In the genomic region with DNA sequence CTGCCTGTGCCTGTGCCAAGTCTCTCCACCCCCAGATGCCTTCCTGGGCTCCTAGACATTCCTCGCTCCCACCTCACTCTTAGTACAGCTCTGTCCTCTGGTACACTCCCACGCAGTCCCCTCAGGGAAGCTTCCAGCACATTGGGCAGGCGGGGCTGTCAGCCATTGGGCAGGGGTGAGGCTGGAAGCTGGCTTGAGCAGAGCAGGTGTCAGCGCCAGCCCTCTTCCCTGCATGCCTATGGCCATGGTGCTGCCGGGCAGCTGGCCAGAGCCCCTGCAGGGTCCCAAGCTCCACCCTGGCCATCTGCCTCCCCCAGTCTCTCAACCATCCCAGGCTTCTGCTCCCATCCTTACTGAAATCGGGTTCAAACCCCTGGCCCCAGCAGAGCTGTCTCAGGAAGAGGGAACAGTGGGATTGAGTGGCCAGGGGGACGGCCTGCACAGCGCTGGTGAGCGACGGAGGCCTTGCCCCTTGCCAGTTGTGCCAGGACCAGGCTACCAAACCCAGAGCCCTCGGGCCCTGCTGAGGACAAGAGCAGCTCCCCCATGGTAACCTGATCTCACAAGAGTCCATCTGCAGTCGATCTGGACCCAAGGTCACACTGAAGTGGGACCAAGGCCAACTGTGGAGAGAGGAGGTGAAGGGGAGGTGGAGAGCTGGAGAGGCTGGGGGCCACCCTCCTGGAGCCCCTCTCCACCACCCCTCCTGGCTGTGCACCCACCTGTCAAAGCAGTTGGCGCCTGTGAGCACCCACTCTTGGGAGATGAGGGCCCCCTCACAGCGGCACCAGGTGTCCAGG, we compare ENCODE assay signal across 17 cellular contexts. TPM values are rescaled to one million over a fixed set of nuclear protein-coding genes. Genes with fewer than 3 reads are reported as not detected.
A peak's percentile ranks its signal among the peaks of the same experiment; 100 is the strongest.
DNase-seq lines count a peak whose midpoint lies in the region; ATAC-seq, FAIRE-seq and TF ChIP-seq lines count a peak whose summit lies in the region.
"Had no signal": no experiment of that assay in that cellular context is flagged by ENCODE, and none has a peak within 500 bp of the region (broad histone marks: within the 10 kb centered on the region; RNA-seq: fewer than 3 reads in every experiment).

No MANE protein-coding gene starts in this region.

- H3K4me3 ChIP-seq in HEK293 (ENCODE audit: low read depth, low read length) (no peak overlapping the region), H1 (ENCODE audit: extremely low read depth in 1 of 4, insufficient read depth in 2 of 4, low read depth in 3 of 4, low read length in 4 of 4) (no peak overlapping the region)
- H3K4me3 ChIP-seq: breast epithelium, gastroesophageal sphincter had no signal

- H2BK120ac ChIP-seq in H1 (replicated peaks; ENCODE audit: low read depth, low read length), result no peak overlapping the region

- peaks cover 5% of the 10 kb centered on the region for H3K27me3 Mint-ChIP-seq in activated naive CD8-positive, alpha-beta T cell treated with anti-CD3 and anti-CD28 coated beads, Interleukin-2, amount 50 U/mL, for 24 hours

- TF ChIP-seq POLR2A in H1 (IDR thresholded peaks at IDR 0.05; ENCODE audit: control extremely low read depth in 1 of 2, low read depth in 2 of 2, low read length in 2 of 2), result no peak

- TF ChIP-seq RAD21 in H1 (IDR thresholded peaks at IDR 0.05 in 1 of 2, conservative IDR thresholded peaks at IDR 0.05 in 1 of 2; ENCODE audit: low read depth in 2 of 2, low read length in 2 of 2), result no peak

- H3K4me2 ChIP-seq in H1 (ENCODE audit: insufficient read depth in 1 of 2, low read depth in 2 of 2, low read length in 2 of 2), result no peak overlapping the region

- H4K8ac ChIP-seq in H1 (ENCODE audit: extremely low read depth, insufficient read depth, low read length), result peak overlapping the region; percentile 60; the same call in 1 of the 2 replicates

- H3K23ac ChIP-seq in H1 (ENCODE audit: insufficient read length), result no peak overlapping the region

- no peaks in the 10 kb centered on the region for H4K20me1 ChIP-seq in H1 (replicated peaks in 1 of 2; ENCODE audit: control insufficient read depth in 1 of 2, insufficient read depth in 2 of 2, low read length in 2 of 2)

- 86% methylated on average over 14 of the region's 14 CpGs; no CpG with 5 or more reads in 1 of the 2 experiments for WGBS in H1 (ENCODE audit: extremely low coverage in 1 of 2, insufficient coverage in 1 of 2, insufficient read length in 1 of 2, insufficient replicate concordance in 2 of 2, low coverage in 1 of 2, low lambda C conversion rate in 2 of 2, missing lambda C conversion rate in 1 of 2), 2 experiments

- H3K79me2 ChIP-seq in H1 (ENCODE audit: control insufficient read depth in 1 of 2, insufficient read depth in 2 of 2, low read length in 2 of 2), result no peaks in the 10 kb centered on the region

- no peak overlapping the region for H3K9ac ChIP-seq in H1 (replicated peaks in 1 of 4; ENCODE audit: extremely low read depth in 1 of 4, low read depth in 3 of 4, low read length in 3 of 4)

- H3K36me3 Mint-ChIP-seq in activated naive CD8-positive, alpha-beta T cell treated with anti-CD3 and anti-CD28 coated beads, Interleukin-2, amount 50 U/mL, for 24 hours (ENCODE audit: low read depth), result no peaks in the 10 kb centered on the region

- H3K23me2 ChIP-seq in H1 (ENCODE audit: low read depth, low read length), result peaks cover 6% of the 10 kb centered on the region; the same call in 1 of the 2 replicates

- H3K4me3 Mint-ChIP-seq in activated naive CD8-positive, alpha-beta T cell treated with anti-CD3 and anti-CD28 coated beads, Interleukin-2, amount 50 U/mL, for 24 hours, result no peak overlapping the region

- FAIRE-seq in H1 (lab: Jason Lieb, UNC), result no peak
- FAIRE-seq: kidney had no signal

- 0 out of 2 replicates have a peak overlapping the region, but pooled peaks have one; percentile 72 for H2BK15ac ChIP-seq in H1 (ENCODE audit: low read length)

- no peak overlapping the region for H2BK5ac ChIP-seq in H1 (ENCODE audit: low read depth, low read length)

- H3K18ac ChIP-seq in H1 (ENCODE audit: extremely low read depth, low read length), result no peak overlapping the region

- peaks cover 18% of the 10 kb centered on the region for H3K4me1 Mint-ChIP-seq in activated naive CD8-positive, alpha-beta T cell treated with anti-CD3 and anti-CD28 coated beads, Interleukin-2, amount 50 U/mL, for 24 hours

- H4K5ac ChIP-seq in H1 (ENCODE audit: insufficient read length, low read depth, low read length), result no peak overlapping the region

- peak; percentile 90 for DNase-seq in NCI-H69 (lab: John Stamatoyannopoulos, UW)
- DNase-seq in H1 (ENCODE audit: low read depth in 1 of 2, low spot score in 2 of 2), result no peak
- DNase-seq in renal cortical epithelial cell (ENCODE audit: low read depth), result peak; percentile 59
- DNase-seq in activated naive CD8-positive, alpha-beta T cell treated with anti-CD3 and anti-CD28 coated beads, Interleukin-2, amount 50 U/mL, for 24 hours, result no peak
- no peak for DNase-seq in iPS-NIHi7 (ENCODE audit: extremely low spot score)
- DNase-seq: activated gamma-delta T cell; kidney; NCI-H1105; NCI-H345; RPMI8226; stimulated activated naive CD8-positive, alpha-beta T cell treated with anti-CD3 and anti-CD28 coated beads, Interleukin-15, Interleukin-2, amounts not matched to agents 100 U/mL and 50 U/mL, for 24 hours had no signal

- ATAC-seq in HG03280 (IDR thresholded peaks at IDR 0.05; ENCODE audit: unreplicated experiment), result no peak
- no peak for ATAC-seq in activated naive CD8-positive, alpha-beta T cell treated with anti-CD3 and anti-CD28 coated beads, Interleukin-2, amount 50 U/mL, for 24 hours
- ATAC-seq: gastroesophageal sphincter; sciatic nerve; stimulated activated naive CD8-positive, alpha-beta T cell treated with anti-CD3 and anti-CD28 coated beads, Interleukin-15, Interleukin-2, amounts not matched to agents 100 U/mL and 50 U/mL, for 24 hours had no signal

- H3K9me3 Mint-ChIP-seq in activated naive CD8-positive, alpha-beta T cell treated with anti-CD3 and anti-CD28 coated beads, Interleukin-2, amount 50 U/mL, for 24 hours, result no peaks in the 10 kb centered on the region

- H2AK5ac ChIP-seq in H1 (ENCODE audit: low read depth, low read length), result no peak overlapping the region

- H3K14ac ChIP-seq in H1 (ENCODE audit: insufficient read length), result no peak overlapping the region

- H3K36me3 ChIP-seq in HEK293 (ENCODE audit: control insufficient read depth in 2 of 2, insufficient read depth in 1 of 2, low read length in 2 of 2), result peaks cover 0 to 5% of the 10 kb centered on the region in 2 experiments; a peak in 1 of 3 replicates
- H3K36me3 ChIP-seq in H1 (ENCODE audit: control insufficient read depth in 2 of 4, insufficient read depth in 4 of 4, low read length in 3 of 4), result no peaks in the 10 kb centered on the region
- H3K36me3 ChIP-seq: breast epithelium had no signal

- CTCF ChIA-PET in HEK293 (lab: Yijun Ruan, JAX), result interaction anchor here (0.5 to 5.6 kb wide), 6 partner anchors 26 to 379 kb away, joined by 3 to 156 read pairs (median 4); no protein-coding TSS in a partner anchor
- CTCF ChIA-PET in H1 (lab: Charles Lee; ENCODE audit: partially characterized antibody), result interaction anchor here (0.6 to 6.7 kb wide), 22 partner anchors 9 to 401 kb away, joined by 3 to 66 read pairs (median 6); partner anchors contain the start of genes MAPK7 and MFAP4

- TF ChIP-seq CTCF in HEK293 (tag by site-specific recombination; IDR thresholded peaks at IDR 0.05), result no peak
- TF ChIP-seq CTCF in H1 (IDR thresholded peaks at IDR 0.05; ENCODE audit: control extremely low read depth in 1 of 3, insufficient read depth in 1 of 3, low read depth in 1 of 3, low read length in 3 of 3), result no peak

- peaks cover 5% of the 10 kb centered on the region for H3K4me1 ChIP-seq in HEK293 (ENCODE audit: control insufficient read depth, insufficient read depth, low read length)
- H3K4me1 ChIP-seq in H1 (replicated peaks in 1 of 4; ENCODE audit: control insufficient read depth in 3 of 4, insufficient read depth in 4 of 4, low read length in 3 of 4), result peaks cover 0 to 9% (median 3%) of the 10 kb centered on the region in 4 experiments; a peak in 4 of 7 replicates

- H3K56ac ChIP-seq in H1 (replicated peaks; ENCODE audit: insufficient read length, low read depth, low read length), result no peak overlapping the region

- no peak overlapping the region for H2AFZ ChIP-seq in H1 (ENCODE audit: low read length)

- H3K27ac ChIP-seq in HEK293 (ENCODE audit: extremely low read depth, low read depth, low read length) (no peak overlapping the region), H1 (ENCODE audit: low read depth, low read length) (no peak overlapping the region)
- H3K27ac ChIP-seq: C4-2B, gastroesophageal sphincter had no signal

- H3K79me1 ChIP-seq in H1 (ENCODE audit: low read depth, low read length), result no peaks in the 10 kb centered on the region

- no peak overlapping the region for H2BK12ac ChIP-seq in H1 (ENCODE audit: low read depth, low read length)

- no peak overlapping the region for H3K27ac Mint-ChIP-seq in activated naive CD8-positive, alpha-beta T cell treated with anti-CD3 and anti-CD28 coated beads, Interleukin-2, amount 50 U/mL, for 24 hours

- POLR2A ChIA-PET in HEK293 (lab: Yijun Ruan, JAX), result interaction anchor here (0.6 to 0.9 kb wide), 4 partner anchors 13 to 142 kb away, joined by 3 to 4 read pairs (median 3); partner anchors contain the start of gene MAPK7
- POLR2A ChIA-PET in H1 (lab: Charles Lee; ENCODE audit: partially characterized antibody), result interaction anchor here (0.7 to 6.2 kb wide), 8 partner anchors 11 to 102 kb away, joined by 3 to 32 read pairs (median 4); partner anchors contain the start of genes MAPK7 and MFAP4

- no peak overlapping the region for H2BK20ac ChIP-seq in H1 (ENCODE audit: low read length)

- H3K9me3 ChIP-seq in HEK293 (ENCODE audit: control insufficient read depth, insufficient read depth, low read depth, low read length) (no peaks in the 10 kb centered on the region), H1 (ENCODE audit: insufficient read depth in 2 of 2, low read depth in 1 of 2, low read length in 1 of 2) (no peaks in the 10 kb centered on the region)
- H3K9me3 ChIP-seq: breast epithelium, gastroesophageal sphincter had no signal

- H4K91ac ChIP-seq in H1 (replicated peaks; ENCODE audit: insufficient read length, low read length), result no peak overlapping the region

- no peak overlapping the region for H3K4ac ChIP-seq in H1 (replicated peaks; ENCODE audit: insufficient read length, low read depth, low read length)

- no peak for TF ChIP-seq EP300 in H1 (IDR thresholded peaks at IDR 0.05; ENCODE audit: borderline replicate concordance in 1 of 2, low read depth in 2 of 2, low read length in 2 of 2)

- H3K27me3 ChIP-seq in H1 (replicated peaks in 1 of 4; ENCODE audit: control insufficient read depth in 3 of 4, extremely low read depth in 1 of 4, insufficient read depth in 3 of 4, low read length in 3 of 4), result no peaks in the 10 kb centered on the region; a peak in 1 of 7 replicates
- H3K27me3 ChIP-seq: breast epithelium, gastroesophageal sphincter had no signal

RNA-seq across cellular contexts. Expression of gene B9D1, which starts 2.4 kb away (rescaled TPM):
- 24.6 and 25.4 TPM in 2 replicates for total RNA-seq in H1 (2021; fragmentation: NEBNext Ultra II Directional; extraction: Animal tissue kit (Norgen Biotek cat#: 25700))
- polyA plus RNA-seq in H1 (2011; rRNA removed), result 65.7 and 74.8 TPM in 2 replicates
- 69.9 TPM for polyA plus RNA-seq in H1 (2011; cell fraction: cytosol; rRNA removed)
- polyA plus RNA-seq in H1 (2011; cell fraction: nucleus; rRNA removed), result 99.2 TPM
- 26.4 to 39.5 TPM (median 32.7 TPM) in 4 replicates for polyA plus RNA-seq in H1 (2012, experiment 1 of 2)
- 41.1 TPM for polyA plus RNA-seq in H1 (2012, experiment 2 of 2)
- 27.1 TPM for polyA plus RNA-seq in H1 (2013, experiment 1 of 2)
- 26.2 TPM for polyA plus RNA-seq in H1 (2013, experiment 2 of 2)
- 28.7 and 41.3 TPM in 2 replicates for polyA minus RNA-seq in H1 (2011; rRNA and poly(A)+ RNA removed)
- polyA minus RNA-seq in H1 (2011; cell fraction: cytosol; rRNA and poly(A)+ RNA removed), result 35.0 TPM
- 35.7 TPM for polyA minus RNA-seq in H1 (2011; cell fraction: nucleus; rRNA and poly(A)+ RNA removed)
- total RNA-seq in renal cortical epithelial cell, result 25.9 and 40.8 TPM in 2 replicates

RNA-seq across cellular contexts. Expression of gene MAPK7, which starts 13.4 kb away (rescaled TPM):
- total RNA-seq in H1 (2021; fragmentation: NEBNext Ultra II Directional; extraction: Animal tissue kit (Norgen Biotek cat#: 25700)), result 28.1 and 33.8 TPM in 2 replicates
- polyA plus RNA-seq in H1 (2011; rRNA removed), result 15.2 and 31.3 TPM in 2 replicates
- polyA plus RNA-seq in H1 (2011; cell fraction: cytosol; rRNA removed), result 14.1 TPM
- polyA plus RNA-seq in H1 (2011; cell fraction: nucleus; rRNA removed), result 49.4 TPM
- 20.3 to 30.7 TPM (median 27.8 TPM) in 4 replicates for polyA plus RNA-seq in H1 (2012, experiment 1 of 2)
- polyA plus RNA-seq in H1 (2012, experiment 2 of 2), result 32.4 TPM
- polyA plus RNA-seq in H1 (2013, experiment 1 of 2), result 23.0 TPM
- polyA plus RNA-seq in H1 (2013, experiment 2 of 2), result 21.6 TPM
- polyA minus RNA-seq in H1 (2011; rRNA and poly(A)+ RNA removed), result 51.2 and 56.3 TPM in 2 replicates
- polyA minus RNA-seq in H1 (2011; cell fraction: cytosol; rRNA and poly(A)+ RNA removed), result 21.0 TPM
- 57.7 TPM for polyA minus RNA-seq in H1 (2011; cell fraction: nucleus; rRNA and poly(A)+ RNA removed)
- total RNA-seq in renal cortical epithelial cell, result 9.0 and 30.2 TPM in 2 replicates

RNA-seq across cellular contexts. Expression of gene MFAP4, which starts 22.1 kb away (rescaled TPM):
- total RNA-seq in H1 (2021; fragmentation: NEBNext Ultra II Directional; extraction: Animal tissue kit (Norgen Biotek cat#: 25700)), result 3.6 and 3.8 TPM in 2 replicates
- polyA plus RNA-seq in H1 (2011; rRNA removed), result 3.1 and 8.1 TPM in 2 replicates
- 3.4 TPM for polyA plus RNA-seq in H1 (2011; cell fraction: cytosol; rRNA removed)
- 9.6 TPM for polyA plus RNA-seq in H1 (2011; cell fraction: nucleus; rRNA removed)
- 3.4 to 5.8 TPM (median 4.6 TPM) in 4 replicates for polyA plus RNA-seq in H1 (2012, experiment 1 of 2)
- polyA plus RNA-seq in H1 (2012, experiment 2 of 2), result 5.5 TPM
- 6.5 TPM for polyA plus RNA-seq in H1 (2013, experiment 1 of 2)
- polyA plus RNA-seq in H1 (2013, experiment 2 of 2), result 8.6 TPM
- 1.9 and 4.1 TPM in 2 replicates for polyA minus RNA-seq in H1 (2011; rRNA and poly(A)+ RNA removed)
- 3.8 TPM for polyA minus RNA-seq in H1 (2011; cell fraction: cytosol; rRNA and poly(A)+ RNA removed)
- polyA minus RNA-seq in H1 (2011; cell fraction: nucleus; rRNA and poly(A)+ RNA removed), result 2.5 TPM
- total RNA-seq in renal cortical epithelial cell, result 0.15 TPM in 1 of 2 replicates, not detected in the other

RNA-seq across cellular contexts. Expression of gene RNF112, which starts 46.1 kb away (rescaled TPM):
- total RNA-seq in H1 (2021; fragmentation: NEBNext Ultra II Directional; extraction: Animal tissue kit (Norgen Biotek cat#: 25700)), result 2.2 and 2.3 TPM in 2 replicates
- polyA plus RNA-seq in H1 (2011; rRNA removed), result 1.1 and 1.7 TPM in 2 replicates
- 1.7 TPM for polyA plus RNA-seq in H1 (2011; cell fraction: cytosol; rRNA removed)
- 8.6 TPM for polyA plus RNA-seq in H1 (2011; cell fraction: nucleus; rRNA removed)
- polyA plus RNA-seq in H1 (2012, experiment 1 of 2), result 1.4 to 3.8 TPM (median 2.5 TPM) in 4 replicates
- 0.79 TPM for polyA plus RNA-seq in H1 (2012, experiment 2 of 2)
- polyA plus RNA-seq in H1 (2013, experiment 1 of 2), result 0.85 TPM
- 0.90 TPM for polyA plus RNA-seq in H1 (2013, experiment 2 of 2)
- polyA minus RNA-seq in H1 (2011; rRNA and poly(A)+ RNA removed), result 0.68 and 0.98 TPM in 2 replicates
- polyA minus RNA-seq in H1 (2011; cell fraction: cytosol; rRNA and poly(A)+ RNA removed), result 4.6 TPM
- 1.6 TPM for polyA minus RNA-seq in H1 (2011; cell fraction: nucleus; rRNA and poly(A)+ RNA removed)
- not detected in 2 replicates for total RNA-seq in renal cortical epithelial cell

Comparison
In these comparisons a context has a peak if more than half of its experiments do, and no peak if none do; other contexts are left out.
1. DNase-seq: peak in NCI-H69 (single experiment) and renal cortical epithelial cell (single experiment); none in H1 (0 of 2), activated naive CD8-positive, alpha-beta T cell treated with anti-CD3 and anti-CD28 coated beads, Interleukin-2, amount 50 U/mL, for 24 hours (single experiment) and iPS-NIHi7 (single experiment).